Comparison of ENCODE assay signal across 29 cellular contexts in genomic region chr3:85632921-85633320, GRCh38.
"Had no signal": no experiment of that assay in that cellular context is flagged by ENCODE, and none has a peak within 500 bp of the region (broad histone marks: within the 10 kb centered on the region; RNA-seq: fewer than 3 reads in every experiment).

No MANE protein-coding gene starts in this region.

- DNase-seq: stimulated activated CD4-positive, alpha-beta T cell treated with anti-CD3 and anti-CD28 coated beads, Interleukin-2, amount 100 ng/mL, for 48 hours; stimulated activated CD4-positive, alpha-beta T cell treated with anti-CD3 and anti-CD28 coated beads, Interleukin-4, amount 100 ng/mL, for 1 hour; stimulated activated CD4-positive, alpha-beta T cell treated with anti-CD3 and anti-CD28 coated beads, Interleukin-4, amount 100 ng/mL, for 24 hours; stimulated activated CD4-positive, alpha-beta T cell treated with anti-CD3 and anti-CD28 coated beads, Interleukin-4, amount 100 ng/mL, for 4 hours; stimulated activated CD8-positive, alpha-beta memory T cell treated with anti-CD3 and anti-CD28 coated beads, Interleukin-4, amount 100 ng/mL, for 48 hours; stimulated activated naive B cell treated with anti-CD40 and anti-IgM and Interleukin-4, amounts not matched to agents 10 μg/mL and 1 μg/mL and 100 μg/mL, for 72 hours; stimulated activated naive CD4-positive, alpha-beta T cell; stimulated activated naive CD4-positive, alpha-beta T cell treated with Interleukin-2 at 50 U/mL for 16 hours; stimulated activated naive CD8-positive, alpha-beta T cell treated with anti-CD3 and anti-CD28 coated beads, Interleukin-15, amount 100 ng/mL, for 72 hours; stimulated activated naive CD8-positive, alpha-beta T cell treated with anti-CD3 and anti-CD28 coated beads, Interleukin-15, Interleukin-2, amounts not matched to agents 100 U/mL and 50 U/mL, for 24 hours; stomach; substantia nigra; testis; thyroid gland; tibial artery; transverse colon; trophoblast cell; upper lobe of left lung; upper lobe of right lung; uterus had no signal

- H3K27ac ChIP-seq: stomach, suprapubic skin, testis, thoracic aorta, thyroid gland, tibial artery, tibial nerve, transverse colon, upper lobe of left lung, upper lobe of right lung, uterus, vagina had no signal

- H3K27me3 Mint-ChIP-seq: stimulated activated memory B cell treated with anti-CD40 and anti-IgM and Interleukin-4, amounts not matched to agents 10 μg/mL and 1 μg/mL and 100 μg/mL, for 72 hours; stimulated activated naive B cell treated with anti-CD40 and anti-IgM and Interleukin-4, amounts not matched to agents 10 μg/mL and 1 μg/mL and 100 μg/mL, for 72 hours; stimulated activated naive CD8-positive, alpha-beta T cell treated with anti-CD3 and anti-CD28 coated beads, Interleukin-15, amount 100 ng/mL, for 72 hours; stimulated activated naive CD8-positive, alpha-beta T cell treated with anti-CD3 and anti-CD28 coated beads, Interleukin-15, Interleukin-2, amounts not matched to agents 100 ng/mL and 50 ng/mL, for 24 hours; type B pancreatic cell had no signal

- H3K4me1 ChIP-seq: stomach, suprapubic skin, testis, thyroid gland, tibial artery, tibial nerve, transverse colon, upper lobe of left lung, upper lobe of right lung, uterus, vagina had no signal

- H3K4me1 Mint-ChIP-seq: stimulated activated effector memory CD8-positive, alpha-beta T cell treated with anti-CD3 and anti-CD28 coated beads, Interleukin-12 subunit alpha, Interleukin-12 subunit beta, amount 100 ng/mL, for 72 hours; stimulated activated memory B cell treated with anti-CD40 and anti-IgM and Interleukin-4, amounts not matched to agents 10 μg/mL and 1 μg/mL and 100 μg/mL, for 72 hours; stimulated activated naive B cell treated with anti-CD40 and anti-IgM and Interleukin-4, amounts not matched to agents 10 μg/mL and 1 μg/mL and 100 μg/mL, for 72 hours; stimulated activated naive CD8-positive, alpha-beta T cell treated with anti-CD3 and anti-CD28 coated beads, Interleukin-15, amount 100 ng/mL, for 72 hours had no signal

- H3K27me3 ChIP-seq: stomach, suprapubic skin, testis, thyroid gland, tibial artery, tibial nerve, transverse colon, upper lobe of left lung, upper lobe of right lung, uterus, vagina had no signal

- ATAC-seq: stimulated activated effector memory CD8-positive, alpha-beta T cell treated with anti-CD3 and anti-CD28 coated beads, Interleukin-12 subunit alpha, Interleukin-12 subunit beta, amount 100 ng/mL, for 72 hours; stimulated activated memory B cell treated with anti-CD40 and anti-IgM and Interleukin-4, amounts not matched to agents 10 μg/mL and 1 μg/mL and 100 μg/mL, for 72 hours; stimulated activated naive B cell treated with anti-CD40 and anti-IgM and Interleukin-4, amounts not matched to agents 10 μg/mL and 1 μg/mL and 100 μg/mL, for 72 hours; stimulated activated naive CD8-positive, alpha-beta T cell treated with anti-CD3 and anti-CD28 coated beads, Interleukin-15, amount 100 ng/mL, for 72 hours; stimulated activated naive CD8-positive, alpha-beta T cell treated with anti-CD3 and anti-CD28 coated beads, Interleukin-15, Interleukin-2, amounts not matched to agents 100 U/mL and 50 U/mL, for 24 hours; upper lobe of right lung had no signal

- H3K36me3 Mint-ChIP-seq: stimulated activated effector memory CD8-positive, alpha-beta T cell treated with anti-CD3 and anti-CD28 coated beads, Interleukin-12 subunit alpha, Interleukin-12 subunit beta, amount 100 ng/mL, for 72 hours; stimulated activated memory B cell treated with anti-CD40 and anti-IgM and Interleukin-4, amounts not matched to agents 10 μg/mL and 1 μg/mL and 100 μg/mL, for 72 hours; stimulated activated naive B cell treated with anti-CD40 and anti-IgM and Interleukin-4, amounts not matched to agents 10 μg/mL and 1 μg/mL and 100 μg/mL, for 72 hours; type B pancreatic cell had no signal

- H3K36me3 ChIP-seq: stomach, suprapubic skin, thoracic aorta, thyroid gland, tibial artery, tibial nerve, transverse colon, upper lobe of left lung, upper lobe of right lung, uterus, vagina had no signal

- FAIRE-seq: urothelium cell line had no signal

- H3K27ac Mint-ChIP-seq: stimulated activated effector memory CD8-positive, alpha-beta T cell treated with anti-CD3 and anti-CD28 coated beads, Interleukin-12 subunit alpha, Interleukin-12 subunit beta, amount 100 ng/mL, for 72 hours; stimulated activated memory B cell treated with anti-CD40 and anti-IgM and Interleukin-4, amounts not matched to agents 10 μg/mL and 1 μg/mL and 100 μg/mL, for 72 hours; stimulated activated naive B cell treated with anti-CD40 and anti-IgM and Interleukin-4, amounts not matched to agents 10 μg/mL and 1 μg/mL and 100 μg/mL, for 72 hours; stimulated activated naive CD8-positive, alpha-beta T cell treated with anti-CD3 and anti-CD28 coated beads, Interleukin-15, amount 100 ng/mL, for 72 hours; stimulated activated naive CD8-positive, alpha-beta T cell treated with anti-CD3 and anti-CD28 coated beads, Interleukin-15, Interleukin-2, amounts not matched to agents 100 ng/mL and 50 ng/mL, for 24 hours; type B pancreatic cell had no signal

- H3K9me3 ChIP-seq: stomach, suprapubic skin, testis, thoracic aorta, thyroid gland, tibial artery, tibial nerve, transverse colon, upper lobe of left lung, upper lobe of right lung, uterus, vagina had no signal

- H3K4me3 Mint-ChIP-seq: stimulated activated effector memory CD8-positive, alpha-beta T cell treated with anti-CD3 and anti-CD28 coated beads, Interleukin-12 subunit alpha, Interleukin-12 subunit beta, amount 100 ng/mL, for 72 hours; stimulated activated memory B cell treated with anti-CD40 and anti-IgM and Interleukin-4, amounts not matched to agents 10 μg/mL and 1 μg/mL and 100 μg/mL, for 72 hours; stimulated activated naive B cell treated with anti-CD40 and anti-IgM and Interleukin-4, amounts not matched to agents 10 μg/mL and 1 μg/mL and 100 μg/mL, for 72 hours; stimulated activated naive CD8-positive, alpha-beta T cell treated with anti-CD3 and anti-CD28 coated beads, Interleukin-15, amount 100 ng/mL, for 72 hours; stimulated activated naive CD8-positive, alpha-beta T cell treated with anti-CD3 and anti-CD28 coated beads, Interleukin-15, Interleukin-2, amounts not matched to agents 100 ng/mL and 50 ng/mL, for 24 hours; type B pancreatic cell had no signal

- H3K9me3 Mint-ChIP-seq: stimulated activated memory B cell treated with anti-CD40 and anti-IgM and Interleukin-4, amounts not matched to agents 10 μg/mL and 1 μg/mL and 100 μg/mL, for 72 hours; type B pancreatic cell had no signal

- H3K4me3 ChIP-seq: stomach, suprapubic skin, testis, thoracic aorta, thyroid gland, tibial artery, tibial nerve, transverse colon, upper lobe of left lung, upper lobe of right lung, uterus, vagina had no signal
